ENCODE assay signal across 8 cellular contexts in the genomic region with DNA sequence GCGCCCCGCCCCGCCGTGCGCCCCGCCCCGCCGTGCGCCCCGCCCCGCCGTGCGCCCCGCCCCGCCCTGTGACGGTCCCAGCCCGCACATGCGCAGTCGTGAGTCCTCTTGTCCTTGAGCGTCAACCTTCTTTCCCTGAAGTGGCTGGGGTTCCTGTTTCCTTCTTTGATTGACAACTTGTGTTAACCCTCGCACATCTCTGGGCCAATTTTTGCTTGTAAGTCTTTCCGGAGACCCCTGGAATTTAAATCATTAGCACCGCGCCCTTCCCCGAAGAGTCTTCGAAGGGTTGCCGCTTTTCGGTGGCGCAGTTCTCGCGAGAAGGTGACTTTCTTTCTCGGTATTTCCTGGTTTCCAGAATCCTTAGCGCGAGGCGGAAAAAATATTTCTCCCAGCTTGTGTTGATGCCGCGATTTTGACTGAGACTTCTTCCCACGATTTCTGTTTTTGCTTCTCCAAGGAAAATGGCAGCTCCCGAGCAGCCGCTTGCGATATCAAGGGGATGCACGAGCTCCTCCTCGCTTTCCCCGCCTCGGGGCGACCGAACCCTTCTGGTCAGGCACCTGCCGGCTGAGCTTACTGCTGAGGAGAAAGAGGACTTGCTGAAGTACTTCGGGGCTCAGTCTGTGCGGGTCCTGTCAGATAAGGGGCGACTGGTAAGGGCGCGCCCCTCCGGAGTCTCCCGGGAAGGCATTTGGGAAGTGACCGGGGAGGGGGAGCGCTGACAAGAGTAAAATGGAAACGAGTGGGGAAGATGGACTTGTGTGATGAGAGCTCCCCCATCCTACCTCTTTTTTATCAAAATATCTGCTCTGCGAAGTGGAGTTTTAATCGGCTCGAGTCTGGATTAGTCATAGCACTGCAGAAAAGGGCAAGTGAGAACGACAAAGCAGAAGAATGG. TPM values are rescaled to one million over a fixed set of nuclear protein-coding genes. Genes with fewer than 3 reads are reported as not detected.
A peak's percentile ranks its signal among the peaks of the same experiment; 100 is the strongest.
DNase-seq lines count a peak whose midpoint lies in the region; TF ChIP-seq lines count a peak whose summit lies in the region.

Gene RNPC3, plus strand, starts transcription at position 93 of the 901 bp plus-strand sequence. Its CDS starts 372 bp downstream, at position 465.

- H3K4me3 ChIP-seq in MG63 (peak within 1 kb of the TSS; percentile 99), foreskin fibroblast (ENCODE audit: low read depth in 1 of 2, low read length in 2 of 2) (peak within 1 kb of the TSS; percentile 79 to 84), stomach smooth muscle (ENCODE audit: low read length in 2 of 2) (peak within 1 kb of the TSS; percentile 88 to 94)

- TF ChIP-seq CTCF in H9 (conservative IDR thresholded peaks at IDR 0.05) (no peak), foreskin fibroblast (IDR thresholded peaks at IDR 0.05; ENCODE audit: low read depth, low read length) (no peak), neural crest cell (conservative IDR thresholded peaks at IDR 0.05) (peak; percentile 19)

- H3K4ac ChIP-seq in H9 (ENCODE audit: low read depth, low read length), result no peak within 1 kb of the TSS; the same call in 1 of the 2 replicates

- H2BK5ac ChIP-seq in H9 (ENCODE audit: insufficient read length, low read length), result no peak within 1 kb of the TSS

- peak within 1 kb of the TSS; percentile 81 for H3K4me2 ChIP-seq in H9 (ENCODE audit: insufficient read depth, insufficient read length, low read length)

- H3K9ac ChIP-seq in H9 (ENCODE audit: extremely low read depth, insufficient read length, low read length), result peak within 1 kb of the TSS; percentile 97
- peak within 1 kb of the TSS; percentile 94 to 98 for H3K9ac ChIP-seq in stomach smooth muscle (ENCODE audit: low read length in 2 of 2)

- no peaks in the 10 kb centered on the region for H3K79me1 ChIP-seq in H9 (ENCODE audit: insufficient read depth, low read depth, low read length, poor library complexity, severe bottlenecking)

- peak within 1 kb of the TSS; percentile 99 for H3K4me3 Mint-ChIP-seq in H9
- peak within 1 kb of the TSS; percentile 99 for H3K4me3 Mint-ChIP-seq in neural crest cell

- no peaks in the 10 kb centered on the region for H3K4me1 ChIP-seq in H9 (ENCODE audit: insufficient read depth, low read length)
- peaks cover 3% of the 10 kb centered on the region for H3K4me1 ChIP-seq in stomach smooth muscle (ENCODE audit: control insufficient read depth, insufficient read depth, low read length)

- no peaks in the 10 kb centered on the region for H4K20me1 ChIP-seq in H9 (ENCODE audit: control insufficient read depth, insufficient read depth, insufficient read length)

- H2BK20ac ChIP-seq in H9 (ENCODE audit: low read depth, low read length, poor library complexity, severe bottlenecking), result no peak within 1 kb of the TSS

- peak within 1 kb of the TSS; percentile 98 for H3K14ac ChIP-seq in H9 (ENCODE audit: insufficient read depth, low read length)

- H3K27me3 Mint-ChIP-seq in H9 (ENCODE audit: low read depth), result no peaks in the 10 kb centered on the region
- H3K27me3 Mint-ChIP-seq in neural crest cell (ENCODE audit: low read depth), result no peaks in the 10 kb centered on the region

- H2AK5ac ChIP-seq in H9 (ENCODE audit: insufficient read length, low read length), result no peak within 1 kb of the TSS

- no peaks in the 10 kb centered on the region for H3K9me3 ChIP-seq in H9 (ENCODE audit: control insufficient read depth, low read depth, low read length)
- no peaks in the 10 kb centered on the region for H3K9me3 ChIP-seq in MG63
- H3K9me3 ChIP-seq in stomach smooth muscle (ENCODE audit: control insufficient read depth in 2 of 2, low read length in 2 of 2), result no peaks in the 10 kb centered on the region

- H3K23me2 ChIP-seq in H9 (ENCODE audit: insufficient read length, low read depth, low read length, poor library complexity, severe bottlenecking), result no peaks in the 10 kb centered on the region

- no peak within 1 kb of the TSS for H4K8ac ChIP-seq in H9 (replicated peaks; ENCODE audit: insufficient read length, low read depth, low read length)

- peak within 1 kb of the TSS; percentile 69 for H2BK120ac ChIP-seq in H9 (ENCODE audit: low read depth, low read length, poor library complexity, severe bottlenecking)

- H3K79me2 ChIP-seq in H9 (ENCODE audit: insufficient read depth, low read length), result peaks cover 1% of the 10 kb centered on the region; the same call in 1 of the 2 replicates

- no peak within 1 kb of the TSS for H3T11ph ChIP-seq in H9 (ENCODE audit: low read length)

- H4K5ac ChIP-seq in H9 (ENCODE audit: insufficient read length, low read depth, low read length), result peak within 1 kb of the TSS; percentile 92

- no peak within 1 kb of the TSS for H2BK15ac ChIP-seq in H9 (ENCODE audit: low read depth, low read length)

- H2BK12ac ChIP-seq in H9 (ENCODE audit: insufficient read length, low read depth, low read length), result no peak within 1 kb of the TSS

- H3K36me3 ChIP-seq in MG63 (no peaks in the 10 kb centered on the region; the same call in 1 of the 2 replicates), stomach smooth muscle (ENCODE audit: control insufficient read depth in 2 of 2, insufficient read depth in 2 of 2, low read length in 2 of 2) (no peaks in the 10 kb centered on the region)

- DNase-seq in ELR (ENCODE audit: low read depth) (peak; percentile 93), H9 (peak; percentile 83), MG63 (peak; percentile 74), SHP77 treated with DMSO at 0.1 percent for 48 hours (lab: John Stamatoyannopoulos, UW) (peak; percentile 56), activated gamma-delta T cell (lab: John Stamatoyannopoulos, UW) (peak; percentile 69), foreskin fibroblast (peak; percentile 82 to 94), neural crest cell (ENCODE audit: low read depth, low spot score) (peak; percentile 82)

- H4K91ac ChIP-seq in H9 (ENCODE audit: insufficient read length, low read depth, low read length), result no peak within 1 kb of the TSS

- H3K27ac ChIP-seq in H9 (ENCODE audit: insufficient read length, low read depth, low read length) (peak within 1 kb of the TSS; percentile 93), stomach smooth muscle (ENCODE audit: low read length) (peak within 1 kb of the TSS; percentile 91)

- peaks cover 3 to 12% (median 7%) of the 10 kb centered on the region in 3 experiments; a peak in 5 of 7 replicates for H3K36me3 Mint-ChIP-seq in H9 (ENCODE audit: insufficient read depth in 1 of 3, low read depth in 3 of 3)
- H3K36me3 Mint-ChIP-seq in neural crest cell (ENCODE audit: low read depth), result peaks cover 14% of the 10 kb centered on the region

- H3K9me3 Mint-ChIP-seq in H9 (peaks cover 3 to 11% of the 10 kb centered on the region in 2 experiments; a peak in 2 of 5 replicates), neural crest cell (peaks cover 7% of the 10 kb centered on the region)

- WGBS in H9 (ENCODE audit: extremely low coverage, insufficient read length, low lambda C conversion rate), result no CpG with 5 or more reads among the region's 62 CpGs

- no peaks in the 10 kb centered on the region for H3K27me3 ChIP-seq in H9 (ENCODE audit: insufficient read depth, low read length)
- no peaks in the 10 kb centered on the region for H3K27me3 ChIP-seq in MG63
- no peaks in the 10 kb centered on the region for H3K27me3 ChIP-seq in stomach smooth muscle (ENCODE audit: control insufficient read depth in 1 of 2, insufficient read depth in 2 of 2, low read length in 2 of 2)

- H3K56ac ChIP-seq in H9 (ENCODE audit: insufficient read length, low read depth, low read length), result peak within 1 kb of the TSS; percentile 85

- H3K27ac Mint-ChIP-seq in H9 (peak within 1 kb of the TSS; percentile 99 to 100 (median 100)), neural crest cell (ENCODE audit: unreplicated experiment) (peak within 1 kb of the TSS; percentile 99)

- H3K18ac ChIP-seq in H9 (ENCODE audit: insufficient read length, low read depth, low read length), result peak within 1 kb of the TSS; percentile 93

- H3K23ac ChIP-seq in H9 (ENCODE audit: insufficient read length, low read depth, low read length), result no peak within 1 kb of the TSS

- H3K4me1 Mint-ChIP-seq in H9 (peaks cover 10 to 13% of the 10 kb centered on the region in 2 experiments), neural crest cell (peaks cover 24% of the 10 kb centered on the region)

- H2AFZ ChIP-seq in H9 (ENCODE audit: low read length), result peak within 1 kb of the TSS; percentile 86

RNA-seq across cellular contexts. Expression of gene RNPC3, which starts in this region (rescaled TPM):
- 11.9 and 12.2 TPM in 2 replicates for total RNA-seq in H9 (2021)
- 7.0 and 12.7 TPM in 2 replicates for total RNA-seq in MG63 (2014; rRNA removed; shearing (Covaris generic); ENCODE audit: low replicate concordance)
- 18.9 and 21.6 TPM in 2 replicates for total RNA-seq in neural crest cell

Comparison
In these comparisons a context has a peak if more than half of its experiments do, and no peak if none do; other contexts are left out.
1. Peak in every context shown above with its lines: DNase-seq, H3K4me3 ChIP-seq and H3K27ac ChIP-seq.